28 cellular contexts compared by ENCODE assay signal in the genomic region with DNA sequence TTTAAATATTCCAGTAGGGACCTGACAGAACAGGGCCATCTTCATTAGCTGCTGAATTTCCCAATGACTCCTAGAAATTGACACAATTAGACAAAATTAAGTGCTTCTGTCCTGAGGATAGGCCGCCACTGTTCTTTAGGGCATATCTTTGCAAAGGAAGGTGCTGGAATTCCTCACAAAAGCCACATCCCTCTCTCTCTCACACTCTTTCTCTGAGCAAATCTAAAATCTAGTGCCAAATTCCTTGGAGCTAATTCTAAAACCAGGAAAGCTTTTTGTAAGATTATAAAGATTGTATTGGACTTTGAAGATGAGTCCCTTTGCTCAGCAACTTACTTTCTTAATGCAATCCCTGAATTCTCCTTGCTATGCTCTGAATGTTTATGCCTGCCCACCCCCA.
"Had no signal": no experiment of that assay in that cellular context is flagged by ENCODE, and none has a peak within 500 bp of the region (broad histone marks: within the 10 kb centered on the region; RNA-seq: fewer than 3 reads in every experiment).

No MANE protein-coding gene starts in this region.

- ATAC-seq: activated T-helper 17 cell treated with anti-CD3 and anti-CD28 coated beads, Interleukin-2, amount 50 U/mL, for 72 hours; esophagus mucosa; foreskin keratinocyte; heart left ventricle; stimulated activated memory B cell treated with anti-CD40 and anti-IgM and Interleukin-4, amounts not matched to agents 10 μg/mL and 1 μg/mL and 100 μg/mL, for 72 hours; stimulated activated naive CD8-positive, alpha-beta T cell treated with anti-CD3 and anti-CD28 coated beads, Interleukin-15, amount 100 ng/mL, for 72 hours; upper lobe of right lung had no signal

- H3K9me3 ChIP-seq: heart left ventricle, neutrophil, ovary, prostate gland, sigmoid colon, tibial artery, upper lobe of right lung had no signal

- DNase-seq: activated CD4-positive, alpha-beta T cell treated with anti-CD3 and anti-CD28 coated beads for 4 hours; activated CD4-positive, alpha-beta T cell treated with anti-CD3 and anti-CD28 coated beads, Interleukin-2, amount 50 U/mL, for 48 hours; activated CD8-positive, alpha-beta memory T cell treated with anti-CD3 and anti-CD28 coated beads for 24 hours; activated gamma-delta T cell treated with Interleukin-2 at 50 U/mL for 16 hours; activated naive CD8-positive, alpha-beta T cell treated with anti-CD3 and anti-CD28 coated beads, Interleukin-2, amount 50 U/mL, for 24 hours; activated T-cell treated with anti-CD3 and anti-CD28 coated beads, Interleukin-2, amount 50 U/mL, for 1 hour; cortex of kidney; endodermal cell; foreskin keratinocyte; heart left ventricle; naive B cell; nephron progenitor cell; ovary; sigmoid colon; small intestine; stimulated activated CD4-positive, alpha-beta T cell treated with anti-CD3 and anti-CD28 coated beads, Interleukin-1b, Interleukin-23, amount 100 ng/mL, for 48 hours; stimulated activated CD4-positive, alpha-beta T cell treated with anti-CD3 and anti-CD28 coated beads, Interleukin-4, amount 100 ng/mL, for 4 hours; stimulated activated CD8-positive, alpha-beta memory T cell treated with anti-CD3 and anti-CD28 coated beads, Interleukin-4, amount 100 ng/mL, for 48 hours; stimulated activated naive CD8-positive, alpha-beta T cell treated with anti-CD3 and anti-CD28 coated beads, Interleukin-15, amount 100 ng/mL, for 72 hours; T-helper 9 cell; tibial artery; upper lobe of right lung had no signal

- H3K27me3 ChIP-seq: foreskin keratinocyte, heart left ventricle, ovary, sigmoid colon, tibial artery, upper lobe of right lung had no signal

- H3K27ac ChIP-seq: neutrophil, ovary, prostate gland, upper lobe of right lung, VCaP had no signal

- H3K4me3 ChIP-seq: heart left ventricle, ovary, prostate gland, sigmoid colon, tibial artery, upper lobe of right lung had no signal

- H3K36me3 ChIP-seq: heart left ventricle, neutrophil, ovary, prostate gland, sigmoid colon, tibial artery, upper lobe of right lung had no signal

- H3K4me1 ChIP-seq: heart left ventricle, prostate gland, upper lobe of right lung had no signal
